ENCODE assay signal across 1 cellular context in the genomic region with DNA sequence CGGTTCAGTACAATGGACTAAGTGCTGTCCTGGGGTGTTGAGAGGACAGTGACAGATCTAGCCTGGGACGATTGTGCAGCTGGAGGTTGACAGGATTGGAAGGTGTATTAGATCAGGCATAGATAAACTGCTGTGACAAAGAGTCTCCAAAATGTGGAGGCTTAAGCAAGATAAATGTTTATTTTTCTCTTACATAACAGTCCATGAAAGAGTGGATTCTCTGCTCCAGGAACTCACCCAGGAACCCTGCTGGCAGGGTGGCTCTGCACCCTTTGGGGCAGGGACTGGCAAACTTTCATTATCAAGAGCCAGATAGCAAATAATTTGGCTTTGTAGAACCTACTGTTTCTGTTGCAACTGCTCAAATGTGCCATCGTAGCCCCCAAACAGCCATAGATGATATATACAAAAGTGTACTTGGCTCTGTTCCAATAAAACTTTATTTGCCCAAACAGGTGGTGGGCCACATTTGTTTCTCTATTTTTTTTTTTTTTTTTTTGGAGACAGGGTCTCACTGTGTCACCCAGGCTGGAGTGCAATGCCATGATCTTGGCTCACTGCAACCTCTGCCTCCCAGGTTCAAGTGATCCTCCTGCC.
TF ChIP-seq lines count a peak whose summit lies in the region.

No MANE protein-coding gene starts in this region.

TF ChIP-seq in HepG2, 621 proteins besides CTCF, POLR2A, EP300 and RAD21:
- TF ChIP-seq MBNL3 (CRISPR knock-in tag; conservative IDR thresholded peaks at IDR 0.05) (no peak), GZF1 (CRISPR knock-in tag; IDR thresholded peaks at IDR 0.05) (no peak), ZNF564 (CRISPR knock-in tag; IDR thresholded peaks at IDR 0.05) (no peak), GPN1 (CRISPR knock-in tag; IDR thresholded peaks at IDR 0.05; ENCODE audit: borderline replicate concordance) (no peak), NONO (IDR thresholded peaks at IDR 0.05) (no peak), NONO (CRISPR knock-in tag; conservative IDR thresholded peaks at IDR 0.05) (no peak), SAP130 (CRISPR knock-in tag; IDR thresholded peaks at IDR 0.05; ENCODE audit: low read depth) (no peak), ZNF12 (CRISPR knock-in tag; IDR thresholded peaks at IDR 0.05) (peak; percentile 94)
- TF ChIP-seq, protein P1, sequence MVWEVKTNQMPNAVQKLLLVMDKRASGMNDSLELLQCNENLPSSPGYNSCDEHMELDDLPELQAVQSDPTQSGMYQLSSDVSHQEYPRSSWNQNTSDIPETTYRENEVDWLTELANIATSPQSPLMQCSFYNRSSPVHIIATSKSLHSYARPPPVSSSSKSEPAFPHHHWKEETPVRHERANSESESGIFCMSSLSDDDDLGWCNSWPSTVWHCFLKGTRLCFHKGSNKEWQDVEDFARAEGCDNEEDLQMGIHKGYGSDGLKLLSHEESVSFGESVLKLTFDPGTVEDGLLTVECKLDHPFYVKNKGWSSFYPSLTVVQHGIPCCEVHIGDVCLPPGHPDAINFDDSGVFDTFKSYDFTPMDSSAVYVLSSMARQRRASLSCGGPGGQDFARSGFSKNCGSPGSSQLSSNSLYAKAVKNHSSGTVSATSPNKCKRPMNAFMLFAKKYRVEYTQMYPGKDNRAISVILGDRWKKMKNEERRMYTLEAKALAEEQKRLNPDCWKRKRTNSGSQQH (CRISPR knock-in tag; IDR thresholded peaks at IDR 0.05; ENCODE audit: low read depth): no peak
- TF ChIP-seq, protein P2, sequence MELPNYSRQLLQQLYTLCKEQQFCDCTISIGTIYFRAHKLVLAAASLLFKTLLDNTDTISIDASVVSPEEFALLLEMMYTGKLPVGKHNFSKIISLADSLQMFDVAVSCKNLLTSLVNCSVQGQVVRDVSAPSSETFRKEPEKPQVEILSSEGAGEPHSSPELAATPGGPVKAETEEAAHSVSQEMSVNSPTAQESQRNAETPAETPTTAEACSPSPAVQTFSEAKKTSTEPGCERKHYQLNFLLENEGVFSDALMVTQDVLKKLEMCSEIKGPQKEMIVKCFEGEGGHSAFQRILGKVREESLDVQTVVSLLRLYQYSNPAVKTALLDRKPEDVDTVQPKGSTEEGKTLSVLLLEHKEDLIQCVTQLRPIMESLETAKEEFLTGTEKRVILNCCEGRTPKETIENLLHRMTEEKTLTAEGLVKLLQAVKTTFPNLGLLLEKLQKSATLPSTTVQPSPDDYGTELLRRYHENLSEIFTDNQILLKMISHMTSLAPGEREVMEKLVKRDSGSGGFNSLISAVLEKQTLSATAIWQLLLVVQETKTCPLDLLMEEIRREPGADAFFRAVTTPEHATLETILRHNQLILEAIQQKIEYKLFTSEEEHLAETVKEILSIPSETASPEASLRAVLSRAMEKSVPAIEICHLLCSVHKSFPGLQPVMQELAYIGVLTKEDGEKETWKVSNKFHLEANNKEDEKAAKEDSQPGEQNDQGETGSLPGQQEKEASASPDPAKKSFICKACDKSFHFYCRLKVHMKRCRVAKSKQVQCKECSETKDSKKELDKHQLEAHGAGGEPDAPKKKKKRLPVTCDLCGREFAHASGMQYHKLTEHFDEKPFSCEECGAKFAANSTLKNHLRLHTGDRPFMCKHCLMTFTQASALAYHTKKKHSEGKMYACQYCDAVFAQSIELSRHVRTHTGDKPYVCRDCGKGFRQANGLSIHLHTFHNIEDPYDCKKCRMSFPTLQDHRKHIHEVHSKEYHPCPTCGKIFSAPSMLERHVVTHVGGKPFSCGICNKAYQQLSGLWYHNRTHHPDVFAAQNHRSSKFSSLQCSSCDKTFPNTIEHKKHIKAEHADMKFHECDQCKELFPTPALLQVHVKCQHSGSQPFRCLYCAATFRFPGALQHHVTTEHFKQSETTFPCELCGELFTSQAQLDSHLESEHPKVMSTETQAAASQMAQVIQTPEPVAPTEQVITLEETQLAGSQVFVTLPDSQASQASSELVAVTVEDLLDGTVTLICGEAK (IDR thresholded peaks at IDR 0.05): no peak
- TF ChIP-seq, protein P2 (CRISPR knock-in tag; IDR thresholded peaks at IDR 0.05): peak; percentile 65
- TF ChIP-seq, protein P3, sequence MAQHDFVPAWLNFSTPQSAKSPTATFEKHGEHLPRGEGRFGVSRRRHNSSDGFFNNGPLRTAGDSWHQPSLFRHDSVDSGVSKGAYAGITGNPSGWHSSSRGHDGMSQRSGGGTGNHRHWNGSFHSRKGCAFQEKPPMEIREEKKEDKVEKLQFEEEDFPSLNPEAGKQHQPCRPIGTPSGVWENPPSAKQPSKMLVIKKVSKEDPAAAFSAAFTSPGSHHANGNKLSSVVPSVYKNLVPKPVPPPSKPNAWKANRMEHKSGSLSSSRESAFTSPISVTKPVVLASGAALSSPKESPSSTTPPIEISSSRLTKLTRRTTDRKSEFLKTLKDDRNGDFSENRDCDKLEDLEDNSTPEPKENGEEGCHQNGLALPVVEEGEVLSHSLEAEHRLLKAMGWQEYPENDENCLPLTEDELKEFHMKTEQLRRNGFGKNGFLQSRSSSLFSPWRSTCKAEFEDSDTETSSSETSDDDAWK (CRISPR knock-in tag; IDR thresholded peaks at IDR 0.05): no peak
